34 cellular contexts compared by ENCODE assay signal in genomic region chr20:15772826-15773225, GRCh38.
"Had no signal": no experiment of that assay in that cellular context is flagged by ENCODE, and none has a peak within 500 bp of the region (broad histone marks: within the 10 kb centered on the region; RNA-seq: fewer than 3 reads in every experiment).

No MANE protein-coding gene starts in this region.

- H3K4me3 Mint-ChIP-seq: activated B cell treated with CpG ODN at 0.5 μM for 24 hours; activated CD4-positive, alpha-beta memory T cell treated with anti-CD3 and anti-CD28 coated beads for 36 hours; activated CD4-positive, alpha-beta T cell treated with anti-CD3 and anti-CD28 coated beads, Interleukin-2, amount 10 ng/mL, durations not matched to agents 24 days and 14 days; activated CD8-positive, alpha-beta T cell treated with anti-CD3 and anti-CD28 coated beads for 36 hours; activated naive CD4-positive, alpha-beta T cell treated with anti-CD3 and anti-CD28 coated beads for 36 hours; activated naive CD8-positive, alpha-beta T cell treated with anti-CD3 and anti-CD28 coated beads for 36 hours; activated T-cell treated with anti-CD3 and anti-CD28 coated beads, Interleukin-2, amount 50 U/mL, for 4 hours; activated T-cell treated with anti-CD3 and anti-CD28 coated beads, Interleukin-2, amount 50 U/mL, for 72 hours; activated T-helper 1 cell treated with anti-CD3 and anti-CD28 coated beads, Interleukin-12 subunit alpha, Interleukin-12 subunit beta, Interleukin-2, Interleukin-4 antibody, amounts not matched to agents 30 ng/mL and 10 ng/mL and 1 ng/mL, durations not matched to agents 14 hours and 24 hours and 36 hours; activated T-helper 17 cell treated with anti-CD3 and anti-CD28 coated beads, Interleukin-2, amount 50 U/mL, for 72 hours; T-helper 1 cell treated with Interleukin-12 subunit alpha and Interleukin-12 subunit beta and Interleukin-4 antibody, amounts not matched to agents 30 μg/mL and 1 μg/mL, for 36 hours; T-helper 2 cell treated with Interferon-gamma antibody and Interleukin-4, amounts not matched to agents 5 μg/mL and 100 μg/mL, for 36 hours had no signal

- H3K4me1 Mint-ChIP-seq: activated CD4-positive, alpha-beta T cell treated with anti-CD3 and anti-CD28 coated beads, Interleukin-2, amount 10 ng/mL, durations not matched to agents 24 days and 14 days; activated naive CD8-positive, alpha-beta T cell treated with anti-CD3 and anti-CD28 coated beads for 36 hours; activated T-helper 17 cell treated with anti-CD3 and anti-CD28 coated beads, Interleukin-2, amount 50 U/mL, for 72 hours had no signal

- H3K4me3 ChIP-seq: adrenal gland, body of pancreas, breast epithelium had no signal

- H3K27me3 ChIP-seq: adrenal gland, body of pancreas, brain microvascular endothelial cell, breast epithelium had no signal

- H3K27me3 Mint-ChIP-seq: activated B cell treated with CpG ODN at 0.5 μM for 24 hours; activated CD4-positive, alpha-beta memory T cell treated with anti-CD3 and anti-CD28 coated beads for 36 hours; activated CD4-positive, alpha-beta T cell treated with anti-CD3 and anti-CD28 coated beads, Interleukin-2, amount 10 ng/mL, durations not matched to agents 24 days and 14 days; activated CD8-positive, alpha-beta T cell treated with anti-CD3 and anti-CD28 coated beads for 36 hours; activated naive CD8-positive, alpha-beta T cell treated with anti-CD3 and anti-CD28 coated beads for 36 hours; activated T-helper 17 cell treated with anti-CD3 and anti-CD28 coated beads, Interleukin-2, amount 50 U/mL, for 72 hours had no signal

- DNase-seq: activated B cell treated with CpG ODN at 0.5 μM for 24 hours; activated CD4-positive, alpha-beta memory T cell treated with anti-CD3 and anti-CD28 coated beads for 36 hours; activated CD4-positive, alpha-beta T cell treated with anti-CD3 and anti-CD28 coated beads for 4 hours; activated CD4-positive, alpha-beta T cell treated with anti-CD3 and anti-CD28 coated beads, Interleukin-2, amount 10 ng/mL, durations not matched to agents 24 days and 14 days; activated CD4-positive, alpha-beta T cell treated with anti-CD3 and anti-CD28 coated beads, Interleukin-2, amount 50 U/mL, for 1 hour; activated CD4-positive, alpha-beta T cell treated with anti-CD3 and anti-CD28 coated beads, Interleukin-2, amount 50 U/mL, for 4 hours; activated CD4-positive, CD25-positive, alpha-beta regulatory T cell treated with anti-CD3 and anti-CD28 coated beads, Interleukin-2, amount 50 U/mL, for 72 hours; activated CD8-positive, alpha-beta memory T cell treated with anti-CD3 and anti-CD28 coated beads, Interleukin-2, amount 50 U/mL, for 4 hours; activated CD8-positive, alpha-beta T cell treated with anti-CD3 and anti-CD28 coated beads for 36 hours; activated effector memory CD4-positive, alpha-beta T cell treated with anti-CD3 and anti-CD28 coated beads, Interleukin-2, amount 50 U/mL, for 16 hours; activated gamma-delta T cell treated with Interleukin-2 at 50 U/mL for 16 hours; activated naive CD4-positive, alpha-beta T cell; activated naive CD4-positive, alpha-beta T cell treated with anti-CD3 and anti-CD28 coated beads for 36 hours; activated naive CD4-positive, alpha-beta T cell treated with anti-CD3 and anti-CD28 coated beads, Interleukin-2, amount 50 U/mL, for 16 hours; activated naive CD8-positive, alpha-beta T cell treated with anti-CD3 and anti-CD28 coated beads for 36 hours; activated T-cell treated with anti-CD3 and anti-CD28 coated beads for 4 hours; activated T-cell treated with anti-CD3 and anti-CD28 coated beads, Interleukin-2, amount 50 U/mL, for 1 hour; activated T-cell treated with anti-CD3 and anti-CD28 coated beads, Interleukin-2, amount 50 U/mL, for 4 hours; activated T-cell treated with anti-CD3 and anti-CD28 coated beads, Interleukin-2, amount 50 U/mL, for 72 hours; adrenal gland; amniotic stem cell; aorta; body of pancreas; brain microvascular endothelial cell; central memory CD4-positive, alpha-beta T cell; T-helper 2 cell; T-helper 9 cell had no signal

- H3K36me3 ChIP-seq: adrenal gland, brain microvascular endothelial cell, breast epithelium had no signal

- H3K36me3 Mint-ChIP-seq: activated CD4-positive, alpha-beta memory T cell treated with anti-CD3 and anti-CD28 coated beads for 36 hours; activated naive CD4-positive, alpha-beta T cell treated with anti-CD3 and anti-CD28 coated beads, Interleukin-2, amount 50 U/mL, for 72 hours; activated naive CD8-positive, alpha-beta T cell treated with anti-CD3 and anti-CD28 coated beads for 36 hours had no signal

- H3K9me3 ChIP-seq: adrenal gland, body of pancreas, breast epithelium had no signal

- H3K9me3 Mint-ChIP-seq: activated CD4-positive, alpha-beta T cell treated with anti-CD3 and anti-CD28 coated beads, Interleukin-2, amount 10 ng/mL, durations not matched to agents 24 days and 14 days; activated CD8-positive, alpha-beta T cell treated with anti-CD3 and anti-CD28 coated beads for 36 hours; activated naive CD4-positive, alpha-beta T cell treated with anti-CD3 and anti-CD28 coated beads for 36 hours; activated naive CD4-positive, alpha-beta T cell treated with anti-CD3 and anti-CD28 coated beads, Interleukin-2, amount 50 U/mL, for 72 hours; activated naive CD8-positive, alpha-beta T cell treated with anti-CD3 and anti-CD28 coated beads for 36 hours had no signal

- H3K27ac ChIP-seq: adrenal gland, body of pancreas, brain microvascular endothelial cell, breast epithelium, VCaP had no signal

- H3K4me1 ChIP-seq: adrenal gland, body of pancreas, breast epithelium had no signal

- ATAC-seq: activated CD8-positive, alpha-beta T cell treated with anti-CD3 and anti-CD28 coated beads for 36 hours; activated naive CD4-positive, alpha-beta T cell treated with anti-CD3 and anti-CD28 coated beads, Interleukin-2, amount 50 U/mL, for 72 hours; activated T-cell treated with anti-CD3 and anti-CD28 coated beads, Interleukin-2, amount 50 U/mL, for 4 hours; activated T-cell treated with anti-CD3 and anti-CD28 coated beads, Interleukin-2, amount 50 U/mL, for 72 hours; activated T-helper 17 cell treated with anti-CD3 and anti-CD28 coated beads, Interleukin-2, amount 50 U/mL, for 72 hours; body of pancreas had no signal

- H3K27ac Mint-ChIP-seq: activated B cell treated with CpG ODN at 0.5 μM for 24 hours; activated CD4-positive, alpha-beta memory T cell treated with anti-CD3 and anti-CD28 coated beads for 36 hours; activated CD4-positive, alpha-beta T cell treated with anti-CD3 and anti-CD28 coated beads, Interleukin-2, amount 10 ng/mL, durations not matched to agents 24 days and 14 days; activated CD8-positive, alpha-beta T cell treated with anti-CD3 and anti-CD28 coated beads for 36 hours; activated naive CD4-positive, alpha-beta T cell treated with anti-CD3 and anti-CD28 coated beads for 36 hours; activated naive CD4-positive, alpha-beta T cell treated with anti-CD3 and anti-CD28 coated beads, Interleukin-2, amount 50 U/mL, for 72 hours; activated naive CD8-positive, alpha-beta T cell treated with anti-CD3 and anti-CD28 coated beads for 36 hours; activated T-cell treated with anti-CD3 and anti-CD28 coated beads, Interleukin-2, amount 50 U/mL, for 72 hours; activated T-helper 1 cell treated with anti-CD3 and anti-CD28 coated beads, Interleukin-12 subunit alpha, Interleukin-12 subunit beta, Interleukin-2, Interleukin-4 antibody, amounts not matched to agents 30 ng/mL and 10 ng/mL and 1 ng/mL, durations not matched to agents 14 hours and 24 hours and 36 hours; activated T-helper 17 cell treated with anti-CD3 and anti-CD28 coated beads, Interleukin-2, amount 50 U/mL, for 72 hours; T-helper 1 cell treated with Interleukin-12 subunit alpha and Interleukin-12 subunit beta and Interleukin-4 antibody, amounts not matched to agents 30 μg/mL and 1 μg/mL, for 36 hours; T-helper 2 cell treated with Interferon-gamma antibody and Interleukin-4, amounts not matched to agents 5 μg/mL and 100 μg/mL, for 36 hours had no signal
